ENCODE assay signal across 8 cellular contexts in the genomic region with DNA sequence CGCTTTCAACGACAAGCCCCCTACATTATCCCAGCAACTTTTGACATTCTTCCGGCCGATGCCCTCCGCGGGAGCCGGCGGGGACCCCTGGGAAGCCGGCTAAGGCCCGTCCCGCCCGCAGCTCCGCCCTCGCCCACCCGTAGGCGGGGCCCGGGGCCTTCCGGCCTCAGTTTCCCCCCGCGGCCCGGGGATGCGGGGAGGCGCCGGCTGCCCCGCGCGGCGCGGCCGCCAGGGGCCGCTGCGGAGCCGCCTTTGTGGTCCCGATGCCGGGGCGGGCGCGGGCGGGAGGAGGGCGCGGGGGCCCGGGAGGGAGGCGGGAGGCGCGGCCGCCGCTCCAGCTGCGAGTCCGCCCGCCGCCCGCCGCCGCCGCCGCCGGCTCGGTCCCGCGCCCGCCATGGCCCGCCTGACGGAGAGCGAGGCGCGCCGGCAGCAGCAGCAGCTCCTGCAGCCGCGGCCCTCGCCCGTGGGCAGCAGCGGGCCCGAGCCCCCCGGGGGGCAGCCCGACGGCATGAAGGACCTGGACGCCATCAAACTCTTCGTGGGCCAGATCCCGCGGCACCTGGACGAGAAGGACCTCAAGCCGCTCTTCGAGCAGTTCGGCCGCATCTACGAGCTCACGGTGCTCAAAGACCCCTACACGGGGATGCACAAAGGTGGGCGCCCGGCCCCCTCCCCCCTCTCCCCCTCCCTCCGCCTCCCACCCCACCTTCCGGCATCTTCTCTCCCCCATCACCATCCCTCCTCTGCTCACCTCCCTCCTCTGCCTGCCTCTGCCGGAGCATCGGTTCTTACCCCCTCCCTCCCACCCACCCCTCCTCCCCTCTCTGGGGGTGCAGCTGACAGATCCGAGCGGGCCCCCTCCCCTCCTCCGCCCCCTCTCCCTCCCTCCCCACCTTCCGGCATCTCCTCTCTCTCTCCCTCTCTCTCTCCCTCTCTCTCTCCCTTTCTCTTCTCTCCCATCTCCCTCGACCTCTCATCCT. TPM values are rescaled to one million over a fixed set of nuclear protein-coding genes. Genes with fewer than 3 reads are reported as not detected.
A peak's percentile ranks its signal among the peaks of the same experiment; 100 is the strongest.
DNase-seq lines count a peak whose midpoint lies in the region; ATAC-seq and TF ChIP-seq lines count a peak whose summit lies in the region.

CELF5 (plus strand) TSS at position 316 of the 980 bp plus-strand sequence; CDS start at position 395, 79 bp downstream.

- H2AFZ ChIP-seq in H9 (ENCODE audit: low read length), result no peak within 1 kb of the TSS

- peak within 1 kb of the TSS; percentile 47 to 82 for H3K4me3 Mint-ChIP-seq in H9

- H3K4me1 ChIP-seq in H9 (ENCODE audit: insufficient read depth, low read length), result no peaks in the 10 kb centered on the region
- H3K4me1 ChIP-seq in iPS-18a (ENCODE audit: control insufficient read depth, low read depth, low read length), result no peaks in the 10 kb centered on the region

- no peak within 1 kb of the TSS for H2BK5ac ChIP-seq in H9 (ENCODE audit: insufficient read length, low read length)

- H3K79me2 ChIP-seq in H9 (ENCODE audit: insufficient read depth, low read length), result no peaks in the 10 kb centered on the region

- peak; percentile 58 for TF ChIP-seq CTCF in H9 (conservative IDR thresholded peaks at IDR 0.05)

- H3K36me3 ChIP-seq in iPS-18a (ENCODE audit: control insufficient read depth, low read depth, low read length), result no peaks in the 10 kb centered on the region

- no peak within 1 kb of the TSS for H4K91ac ChIP-seq in H9 (ENCODE audit: insufficient read length, low read depth, low read length)

- ATAC-seq in GM19023 (IDR thresholded peaks at IDR 0.05; ENCODE audit: unreplicated experiment), result no peak

- no peak within 1 kb of the TSS for H4K5ac ChIP-seq in H9 (ENCODE audit: insufficient read length, low read depth, low read length)

- H2BK20ac ChIP-seq in H9 (ENCODE audit: low read depth, low read length, poor library complexity, severe bottlenecking), result no peak within 1 kb of the TSS

- H3K79me1 ChIP-seq in H9 (ENCODE audit: insufficient read depth, low read depth, low read length, poor library complexity, severe bottlenecking), result no peaks in the 10 kb centered on the region

- H4K8ac ChIP-seq in H9 (replicated peaks; ENCODE audit: insufficient read length, low read depth, low read length), result no peak within 1 kb of the TSS

- H2BK12ac ChIP-seq in H9 (ENCODE audit: insufficient read length, low read depth, low read length), result no peak within 1 kb of the TSS

- H3K18ac ChIP-seq in H9 (ENCODE audit: insufficient read length, low read depth, low read length), result no peak within 1 kb of the TSS

- H3K9ac ChIP-seq in H9 (ENCODE audit: extremely low read depth, insufficient read length, low read length), result no peak within 1 kb of the TSS
- H3K9ac ChIP-seq in iPS-18a (ENCODE audit: low read length), result no peak within 1 kb of the TSS

- H3K56ac ChIP-seq in H9 (ENCODE audit: insufficient read length, low read depth, low read length), result no peak within 1 kb of the TSS

- H3K4ac ChIP-seq in H9 (ENCODE audit: low read depth, low read length), result no peak within 1 kb of the TSS

- peak within 1 kb of the TSS; percentile 45 for H3K4me3 ChIP-seq in iPS-18a (ENCODE audit: low read length)

- H2BK120ac ChIP-seq in H9 (ENCODE audit: low read depth, low read length, poor library complexity, severe bottlenecking), result no peak within 1 kb of the TSS

- peaks cover 0 to 3% (median 0%) of the 10 kb centered on the region in 3 experiments; a peak in 4 of 7 replicates for H3K36me3 Mint-ChIP-seq in H9 (ENCODE audit: insufficient read depth in 1 of 3, low read depth in 3 of 3)

- H3K23ac ChIP-seq in H9 (ENCODE audit: insufficient read length, low read depth, low read length), result no peak within 1 kb of the TSS

- DNase-seq in AG08395 (ENCODE audit: low spot score), result peak; percentile 79
- peak; percentile 57 for DNase-seq in H9
- peak; percentile 46 for DNase-seq in T follicular helper cell (ENCODE audit: low read depth)
- DNase-seq in stimulated activated CD4-positive, alpha-beta T cell treated with anti-CD3 and anti-CD28 coated beads, Interleukin-1b, Interleukin-23, amount 100 ng/mL, for 48 hours, result peak; percentile 42
- DNase-seq in NCI-H1048 (lab: John Stamatoyannopoulos, UW), result no peak

- H4K20me1 ChIP-seq in H9 (ENCODE audit: control insufficient read depth, insufficient read depth, insufficient read length), result no peaks in the 10 kb centered on the region

- peaks cover 6 to 27% of the 10 kb centered on the region in 2 experiments; a peak in 3 of 4 replicates for H3K4me1 Mint-ChIP-seq in H9

- no peak within 1 kb of the TSS for H3K27ac Mint-ChIP-seq in H9

- H3K9me3 ChIP-seq in H9 (ENCODE audit: control insufficient read depth, low read depth, low read length), result no peaks in the 10 kb centered on the region
- H3K9me3 ChIP-seq in iPS-18a (ENCODE audit: control insufficient read depth, low read depth, low read length), result no peaks in the 10 kb centered on the region

- no peak within 1 kb of the TSS for H2AK5ac ChIP-seq in H9 (ENCODE audit: insufficient read length, low read length)

- no peak within 1 kb of the TSS for H3T11ph ChIP-seq in H9 (ENCODE audit: low read length)

- peaks cover 6% of the 10 kb centered on the region for H3K23me2 ChIP-seq in H9 (ENCODE audit: insufficient read length, low read depth, low read length, poor library complexity, severe bottlenecking)

- H3K27ac ChIP-seq in H9 (ENCODE audit: insufficient read length, low read depth, low read length), result no peak within 1 kb of the TSS
- peak within 1 kb of the TSS; percentile 66 for H3K27ac ChIP-seq in angular gyrus (ENCODE audit: low read depth, low read length)
- no peak within 1 kb of the TSS for H3K27ac ChIP-seq in iPS-18a (ENCODE audit: low read length)

- H3K27me3 Mint-ChIP-seq in H9 (ENCODE audit: low read depth), result peaks cover 31% of the 10 kb centered on the region

- no CpG with 5 or more reads among the region's 99 CpGs for WGBS in H9 (ENCODE audit: extremely low coverage, insufficient read length, low lambda C conversion rate)

- no peaks in the 10 kb centered on the region for H3K9me3 Mint-ChIP-seq in H9

- H2BK15ac ChIP-seq in H9 (ENCODE audit: low read depth, low read length), result no peak within 1 kb of the TSS

- peak within 1 kb of the TSS; percentile 56 for H3K4me2 ChIP-seq in H9 (ENCODE audit: insufficient read depth, insufficient read length, low read length)

- no peaks in the 10 kb centered on the region for H3K27me3 ChIP-seq in H9 (ENCODE audit: insufficient read depth, low read length)
- no peaks in the 10 kb centered on the region for H3K27me3 ChIP-seq in iPS-18a (ENCODE audit: control insufficient read depth, insufficient read depth, low read length)

- no peak within 1 kb of the TSS for H3K14ac ChIP-seq in H9 (ENCODE audit: insufficient read depth, low read length)

RNA-seq across cellular contexts. Expression of gene CELF5, which starts in this region (rescaled TPM):
- total RNA-seq in H9 (2021), result 4.8 TPM in 2 replicates
